ENCODE assay signal across 10 cellular contexts in genomic region chr4:146486565-146486964, GRCh38. TPM values are rescaled to one million over a fixed set of nuclear protein-coding genes. Genes with fewer than 3 reads are reported as not detected.
DNase-seq lines count a peak whose midpoint lies in the region; ATAC-seq and TF ChIP-seq lines count a peak whose summit lies in the region.
"Had no signal": no experiment of that assay in that cellular context is flagged by ENCODE, and none has a peak within 500 bp of the region (broad histone marks: within the 10 kb centered on the region; RNA-seq: fewer than 3 reads in every experiment).

No MANE protein-coding gene starts in this region.

- intact Hi-C loops in dorsolateral prefrontal cortex (cut with DNase I): no loop called here

- DNase-seq in immature natural killer cell: no peak
- no peak for DNase-seq in dorsolateral prefrontal cortex
- DNase-seq in DMS53 (lab: John Stamatoyannopoulos, UW): no peak
- DNase-seq in right atrium auricular region (ENCODE audit: low spot score): no peak
- no peak for DNase-seq in NCI-H187 treated with DMSO at 0.1 percent for 48 hours (lab: John Stamatoyannopoulos, UW)
- DNase-seq: cerebellar nuclear complex, NCI-H1417 had no signal

- H3K9me3 ChIP-seq in right atrium auricular region: peaks cover 3 to 22% of the 10 kb centered on the region in 2 donors

- H3K9me3 Mint-ChIP-seq in immature natural killer cell: peaks cover 10 to 22% (median 18%) of the 10 kb centered on the region in 6 donors

- H3K27ac ChIP-seq in dorsolateral prefrontal cortex (no peak overlapping the region), right atrium auricular region (no peak overlapping the region)

- TF ChIP-seq CTCF in dorsolateral prefrontal cortex (IDR thresholded peaks at IDR 0.05 in 54 of 56, conservative IDR thresholded peaks at IDR 0.05 in 2 of 56; ENCODE audit: low read depth in 1 of 56, partially characterized antibody in 56 of 56) (no peak), right atrium auricular region (IDR thresholded peaks at IDR 0.05) (no peak)

- no peaks in the 10 kb centered on the region for H3K36me3 ChIP-seq in right atrium auricular region

- H3K36me3 Mint-ChIP-seq in immature natural killer cell: peaks cover 29 to 34% (median 34%) of the 10 kb centered on the region in 3 donors

- H3K27ac Mint-ChIP-seq in immature natural killer cell: peak overlapping the region in 5 of 6 donors; percentile 13 to 67 (median 31)

- H3K4me1 ChIP-seq in right atrium auricular region: no peaks in the 10 kb centered on the region

- ATAC-seq in GM18519 (IDR thresholded peaks at IDR 0.05; ENCODE audit: low FRiP score, unreplicated experiment) (peak; percentile 85), GM21360 (IDR thresholded peaks at IDR 0.05; ENCODE audit: unreplicated experiment) (peak; percentile 93), HG03066 (IDR thresholded peaks at IDR 0.05; ENCODE audit: low read depth, unreplicated experiment) (peak; percentile 85)

- peak overlapping the region; percentile 0 to 61 (median 33) for H3K4me3 Mint-ChIP-seq in immature natural killer cell

- peaks cover 42 to 60% of the 10 kb centered on the region in 2 donors for H3K4me1 Mint-ChIP-seq in immature natural killer cell

- H3K4me3 ChIP-seq in dorsolateral prefrontal cortex (no peak overlapping the region), right atrium auricular region (no peak overlapping the region)

- H3K27me3 ChIP-seq in dorsolateral prefrontal cortex: no peaks in the 10 kb centered on the region
- no peaks in the 10 kb centered on the region for H3K27me3 ChIP-seq in right atrium auricular region

- peaks cover 0 to 3% (median 0%) of the 10 kb centered on the region in 3 donors for H3K27me3 Mint-ChIP-seq in immature natural killer cell (ENCODE audit: low read depth in 3 of 3)

RNA-seq across cellular contexts. Expression of gene SLC10A7, which starts 35.2 kb away (rescaled TPM):
- polyA plus RNA-seq in immature natural killer cell: 10 to 100 TPM in 1 of 3 donors, 1 to 10 TPM in 2; 8.0 to 13.4 (median 8.8) TPM
- total RNA-seq in dorsolateral prefrontal cortex: 10 to 100 TPM in 82 of 120 experiments, 1 to 10 TPM in 38; 6.6 to 19.1 (median 11.3) TPM
- 1 to 10 TPM; 4.0 to 5.2 TPM for total RNA-seq in right atrium auricular region
